1 cellular context compared by ENCODE assay signal in the genomic region with DNA sequence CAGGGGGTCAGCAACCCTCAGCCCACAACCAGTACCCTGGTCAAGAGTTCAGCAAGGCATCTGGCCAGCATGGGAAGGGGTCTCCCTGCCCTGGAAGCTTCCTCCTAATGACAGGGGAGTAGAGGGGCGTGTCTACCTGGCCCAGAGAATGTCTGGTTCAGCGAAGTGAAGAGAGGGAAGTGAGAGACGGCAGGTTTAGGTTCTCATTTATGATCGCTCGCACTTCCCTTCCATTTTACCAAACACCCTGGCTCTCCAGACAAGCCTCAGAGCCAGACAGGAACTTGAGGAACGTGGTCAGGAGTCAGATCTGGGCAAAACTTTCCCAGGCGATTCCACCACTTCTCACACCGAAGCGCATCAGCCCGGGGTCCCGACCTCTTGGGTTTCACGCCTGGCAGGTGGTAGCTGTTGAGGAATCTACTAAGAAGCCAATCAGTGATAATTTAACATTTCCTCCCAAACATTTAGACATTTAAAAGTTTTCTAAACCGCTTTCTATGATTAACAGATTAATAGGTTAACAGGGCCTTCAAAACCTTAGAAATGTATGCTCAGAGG.
TF ChIP-seq lines count a peak whose summit lies in the region.

No MANE protein-coding gene starts in this region.

TF ChIP-seq in HepG2, 621 proteins besides CTCF, POLR2A, EP300 and RAD21:
- TF ChIP-seq BRCA1 (CRISPR knock-in tag; IDR thresholded peaks at IDR 0.05), result no peak
- TF ChIP-seq NFIC (IDR thresholded peaks at IDR 0.05; ENCODE audit: low read length), result no peak
- TF ChIP-seq IRF1 (CRISPR knock-in tag; IDR thresholded peaks at IDR 0.05; ENCODE audit: low read depth), result no peak
- no peak for TF ChIP-seq SOX5 (CRISPR knock-in tag; IDR thresholded peaks at IDR 0.05; ENCODE audit: borderline replicate concordance)
- TF ChIP-seq, protein P1, sequence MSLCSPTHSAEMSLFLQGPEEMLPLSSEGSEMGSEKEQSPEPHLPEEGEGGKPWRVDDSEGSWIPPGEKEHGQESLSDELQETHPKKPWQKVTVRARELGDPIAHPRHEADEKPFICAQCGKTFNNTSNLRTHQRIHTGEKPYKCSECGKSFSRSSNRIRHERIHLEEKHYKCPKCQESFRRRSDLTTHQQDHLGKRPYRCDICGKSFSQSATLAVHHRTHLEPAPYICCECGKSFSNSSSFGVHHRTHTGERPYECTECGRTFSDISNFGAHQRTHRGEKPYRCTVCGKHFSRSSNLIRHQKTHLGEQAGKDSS (CRISPR knock-in tag; IDR thresholded peaks at IDR 0.05; ENCODE audit: borderline replicate concordance, low read depth), result no peak
- no peak for TF ChIP-seq ZBTB26 (CRISPR knock-in tag; IDR thresholded peaks at IDR 0.05; ENCODE audit: borderline replicate concordance)
- no peak for TF ChIP-seq PBX2 (CRISPR knock-in tag; IDR thresholded peaks at IDR 0.05)
